ENCODE assay signal across 19 cellular contexts in genomic region chr4:3665360-3665891, GRCh38.
DNase-seq lines count a peak whose midpoint lies in the region; ATAC-seq, FAIRE-seq and TF ChIP-seq lines count a peak whose summit lies in the region.
"Had no signal": no experiment of that assay in that cellular context is flagged by ENCODE, and none has a peak within 500 bp of the region (broad histone marks: within the 10 kb centered on the region; RNA-seq: fewer than 3 reads in every experiment).

No MANE protein-coding gene starts in this region.

- H3K9ac ChIP-seq in BLaER1: no peak overlapping the region

- intact Hi-C loops in OCI-LY7 (cut with micrococcal nuclease; ENCODE audit: unreplicated experiment) (no loop called here), Right ventricle myocardium superior (cut with DNase I) (no loop called here)

- no peaks in the 10 kb centered on the region for H3K27me3 ChIP-seq in BLaER1
- no peaks in the 10 kb centered on the region for H3K27me3 ChIP-seq in DOHH2 (ENCODE audit: control insufficient read depth, low read length)
- peaks cover 0 to 2% of the 10 kb centered on the region in 2 donors for H3K27me3 ChIP-seq in small intestine (ENCODE audit: control insufficient read depth in 2 of 2, insufficient read depth in 2 of 2, low read length in 2 of 2)

- TF ChIP-seq CTCF in DOHH2 (IDR thresholded peaks at IDR 0.05; ENCODE audit: low read depth, low read length, poor library complexity, severe bottlenecking): no peak
- TF ChIP-seq CTCF in OCI-LY7 (conservative IDR thresholded peaks at IDR 0.05; ENCODE audit: low read length): no peak

- H3K79me2 ChIP-seq in DOHH2 (ENCODE audit: control insufficient read depth, low read length): peaks cover 26% of the 10 kb centered on the region
- H3K79me2 ChIP-seq in OCI-LY7 (ENCODE audit: insufficient read depth, low read depth, low read length): no peaks in the 10 kb centered on the region

- H2AFZ ChIP-seq in OCI-LY7 (ENCODE audit: low read length): no peak overlapping the region; the same call in 1 of the 2 replicates
- H2AFZ ChIP-seq: GM23338 had no signal

- CTCF ChIA-PET in OCI-LY7 (lab: Charles Lee; ENCODE audit: unreplicated experiment): no interaction called here

- POLR2A ChIA-PET in OCI-LY7 (lab: Charles Lee): no interaction called here

- no peaks in the 10 kb centered on the region for H3K9me2 ChIP-seq in DOHH2 (replicated peaks; ENCODE audit: control insufficient read depth, low read length)
- no peaks in the 10 kb centered on the region for H3K9me2 ChIP-seq in OCI-LY7 (ENCODE audit: insufficient read depth, low read length)

- no TSS peak for BruUV-seq in OCI-LY7 (replicated peaks; lab: Mats Ljungman, UMichigan)

- peaks cover 14% of the 10 kb centered on the region for H3K9me3 ChIP-seq in BLaER1
- H3K9me3 ChIP-seq in DOHH2 (ENCODE audit: control insufficient read depth, insufficient read depth, low read length): peaks cover 6% of the 10 kb centered on the region; the same call in 1 of the 2 replicates
- H3K9me3 ChIP-seq in OCI-LY7 (ENCODE audit: low read length): peaks cover 5% of the 10 kb centered on the region; the same call in 1 of the 2 replicates
- H3K9me3 ChIP-seq in small intestine (ENCODE audit: control insufficient read depth, low read depth): no peaks in the 10 kb centered on the region

- H3K4me1 ChIP-seq in BLaER1 (peaks cover 55% of the 10 kb centered on the region), DOHH2 (ENCODE audit: control insufficient read depth, low read length) (peaks cover 78% of the 10 kb centered on the region), OCI-LY7 (ENCODE audit: insufficient read depth, low read length, poor library complexity, severe bottlenecking) (peaks cover 56% of the 10 kb centered on the region), small intestine (ENCODE audit: control insufficient read depth in 2 of 2, insufficient read depth in 1 of 2, low read depth in 1 of 2, low read length in 1 of 2) (no peaks in the 10 kb centered on the region)

- ATAC-seq in HG02678 (IDR thresholded peaks at IDR 0.05; ENCODE audit: unreplicated experiment) (no peak), Right ventricle myocardium superior (ENCODE audit: poor library complexity) (no peak)
- ATAC-seq: GM12878, GM23338, HCT116 had no signal

- WGBS in small intestine, 3 donors: 86 to 92% (median 88%) methylated on average over 1 of the region's 1 CpG

- H4K20me1 ChIP-seq in BLaER1 (no peaks in the 10 kb centered on the region), DOHH2 (ENCODE audit: control insufficient read depth, insufficient read depth, low read depth, low read length) (no peaks in the 10 kb centered on the region), OCI-LY7 (ENCODE audit: insufficient read depth, low read length) (no peaks in the 10 kb centered on the region)

- H3K4me3 ChIP-seq in BLaER1 (no peak overlapping the region), DOHH2 (ENCODE audit: low read length) (peak overlapping the region; percentile 81), OCI-LY7 (ENCODE audit: low read depth, low read length, poor library complexity, severe bottlenecking) (no peak overlapping the region), small intestine (ENCODE audit: low read depth in 1 of 2, low read length in 2 of 2) (no peak overlapping the region)
- H3K4me3 ChIP-seq: GM12878, GM23338 had no signal

- peaks cover 24% of the 10 kb centered on the region for H3F3A ChIP-seq in DOHH2 (ENCODE audit: control insufficient read depth, insufficient read depth)

- no peak for FAIRE-seq in small intestine (lab: Jason Lieb, UNC)
- FAIRE-seq: GM12878 had no signal

- H3K4me2 ChIP-seq in BLaER1 (peak overlapping the region; percentile 50; the same call in 1 of the 2 replicates), DOHH2 (ENCODE audit: low read length) (peak overlapping the region; percentile 89), OCI-LY7 (ENCODE audit: low read length) (peak overlapping the region; percentile 50)
- H3K4me2 ChIP-seq: GM23338 had no signal

- H3K27ac ChIP-seq in BLaER1: no peak overlapping the region
- H3K27ac ChIP-seq in DOHH2 (ENCODE audit: low read depth, low read length): peak overlapping the region; percentile 99
- H3K27ac ChIP-seq in OCI-LY7 (ENCODE audit: low read depth, low read length, poor library complexity, severe bottlenecking): peak overlapping the region; percentile 86
- H3K27ac ChIP-seq in small intestine (ENCODE audit: low read depth in 1 of 2, low read length in 1 of 2): no peak overlapping the region

- H3K36me3 ChIP-seq in BLaER1 (no peaks in the 10 kb centered on the region), DOHH2 (ENCODE audit: control insufficient read depth, low read length) (peaks cover 8% of the 10 kb centered on the region), OCI-LY7 (ENCODE audit: insufficient read depth, low read length) (no peaks in the 10 kb centered on the region; the same call in 1 of the 2 replicates), small intestine (ENCODE audit: control insufficient read depth in 2 of 2, insufficient read depth in 2 of 2, low read length in 2 of 2) (no peaks in the 10 kb centered on the region)

- DNase-seq in OCI-LY7 (ENCODE audit: low spot score): no peak
- no peak for DNase-seq in small intestine
- no peak for DNase-seq in Right ventricle myocardium superior
- DNase-seq: C1 segment of cervical spinal cord; Calu3; CD4-positive, alpha-beta memory T cell; COR-L47; DMS153; DND-41; EL; GDM1; H9; HFFc6 had no signal

Comparison
In these comparisons a context has a peak if more than half of its experiments do, and no peak if none do; other contexts are left out.
1. H3K27ac ChIP-seq: peak in DOHH2 (single experiment) and OCI-LY7 (single experiment); none in BLaER1 (single experiment) and small intestine (0 of 2).
2. Peak in every context shown above with its lines, with median percentiles within 50 percentile points of each other: H3K4me2 ChIP-seq.